19 cellular contexts compared by ENCODE assay signal in genomic region chr6:112357801-112358200, GRCh38. TPM values are rescaled to one million over a fixed set of nuclear protein-coding genes. Genes with fewer than 3 reads are reported as not detected.
DNase-seq lines count a peak whose midpoint lies in the region; ATAC-seq and TF ChIP-seq lines count a peak whose summit lies in the region.
"Had no signal": no experiment of that assay in that cellular context is flagged by ENCODE, and none has a peak within 500 bp of the region (broad histone marks: within the 10 kb centered on the region; RNA-seq: fewer than 3 reads in every experiment).

No MANE protein-coding gene starts in this region.

- H2AFZ ChIP-seq in GM23248 (peak overlapping the region; percentile 1; the same call in 1 of the 2 replicates), GM23338 (no peak overlapping the region)

- H3K4me2 ChIP-seq in GM23248 (ENCODE audit: unreplicated experiment): peak overlapping the region; percentile 61
- H3K4me2 ChIP-seq in GM23338: no peak overlapping the region

- peak; percentile 19 for DNase-seq in A673 (ENCODE audit: low spot score)
- DNase-seq in GM23248: peak; percentile 90
- DNase-seq in adipocyte (ENCODE audit: low read depth): peak; percentile 30
- peak; percentile 78 for DNase-seq in fibroblast of mammary gland (ENCODE audit: low read depth)
- no peak for DNase-seq in GM23338 (ENCODE audit: low spot score)
- DNase-seq in kidney glomerular epithelial cell (lab: John Stamatoyannopoulos, UW): no peak
- DNase-seq in left lobe of liver (ENCODE audit: low spot score): no peak
- DNase-seq: ACHN; activated gamma-delta T cell treated with Interleukin-2 at 50 U/mL for 16 hours; effector memory CD8-positive, alpha-beta T cell; GF-D8; heart right ventricle; KG1; NCI-H1417 treated with DMSO at 0.1 percent for 48 hours; SHP77 had no signal

- H3K36me3 ChIP-seq in A673 (ENCODE audit: insufficient read depth, low read length, poor library complexity, severe bottlenecking) (no peaks in the 10 kb centered on the region), GM23248 (ENCODE audit: low read depth) (no peaks in the 10 kb centered on the region), adipocyte (ENCODE audit: control insufficient read depth, insufficient read depth, low read length, severe bottlenecking) (no peaks in the 10 kb centered on the region), GM23338 (ENCODE audit: insufficient read depth) (no peaks in the 10 kb centered on the region)
- H3K36me3 ChIP-seq: heart right ventricle had no signal

- H3K4me1 Mint-ChIP-seq in GM23338: 0 out of 3 replicates have a peak, but pooled peaks cover 3% of the 10 kb centered on the region

- H3K9ac ChIP-seq in GM23248 (peak overlapping the region; percentile 40), adipocyte (ENCODE audit: low read length) (no peak overlapping the region)

- H3K9me3 Mint-ChIP-seq in GM23338: no peaks in the 10 kb centered on the region; the same call in 2 of the 3 replicates
- H3K9me3 Mint-ChIP-seq: effector memory CD8-positive, alpha-beta T cell; type B pancreatic cell had no signal

- no peak for ATAC-seq in GM23338
- ATAC-seq in activated CD4-positive, CD25-positive, alpha-beta regulatory T cell treated with anti-CD3 and anti-CD28 coated beads, Interleukin-2, amount 50 U/mL, for 24 hours: no peak
- no peak for ATAC-seq in left lobe of liver
- ATAC-seq: effector memory CD8-positive, alpha-beta T cell; heart right ventricle had no signal

- H3K4me3 ChIP-seq in A673 (ENCODE audit: low read depth, low read length, poor library complexity, severe bottlenecking) (no peak overlapping the region), GM23248 (no peak overlapping the region), adipocyte (ENCODE audit: low read length) (no peak overlapping the region), fibroblast of mammary gland (ENCODE audit: control insufficient read depth, low read depth, low read length) (no peak overlapping the region), GM23338 (no peak overlapping the region)
- H3K4me3 ChIP-seq: heart right ventricle had no signal

- H3K27me3 Mint-ChIP-seq in GM23338 (ENCODE audit: insufficient read depth, low read depth, poor library complexity): peaks cover 2% of the 10 kb centered on the region
- H3K27me3 Mint-ChIP-seq: type B pancreatic cell had no signal

- no peaks in the 10 kb centered on the region for H3K36me3 Mint-ChIP-seq in GM23338 (ENCODE audit: low read depth)
- H3K36me3 Mint-ChIP-seq: type B pancreatic cell had no signal

- H3K27ac ChIP-seq in A673 (ENCODE audit: low read depth, low read length, poor library complexity, severe bottlenecking) (no peak overlapping the region), GM23248 (peak overlapping the region; percentile 86), GM23338 (ENCODE audit: low read depth) (no peak overlapping the region)
- H3K27ac ChIP-seq: heart right ventricle had no signal

- CTCF ChIA-PET in A673 (lab: Charles Lee): interaction anchor here (0.7 kb wide), 1 partner anchor 182 kb away, joined by 17 read pairs; no protein-coding TSS in a partner anchor

- POLR2A ChIA-PET in A673 (lab: Charles Lee; ENCODE audit: low non-redundant PET): no interaction called here

- H3K4me1 ChIP-seq in A673 (ENCODE audit: insufficient read depth, low read length, poor library complexity, severe bottlenecking): peaks cover 8% of the 10 kb centered on the region
- peaks cover 19% of the 10 kb centered on the region for H3K4me1 ChIP-seq in GM23248 (ENCODE audit: insufficient read depth)
- H3K4me1 ChIP-seq in adipocyte (ENCODE audit: control insufficient read depth, insufficient read depth, low read length): no peaks in the 10 kb centered on the region
- H3K4me1 ChIP-seq in GM23338 (ENCODE audit: insufficient read depth): no peaks in the 10 kb centered on the region

- no peak overlapping the region for H3K4me3 Mint-ChIP-seq in GM23338
- H3K4me3 Mint-ChIP-seq: effector memory CD8-positive, alpha-beta T cell; type B pancreatic cell had no signal

- 16 to 17% methylated on average over 5 of the region's 5 CpGs for WGBS in GM23248 (ENCODE audit: low coverage in 1 of 2, low lambda C conversion rate in 2 of 2, missing lambda C conversion rate in 2 of 2), 2 experiments

- no peak overlapping the region for H3K27ac Mint-ChIP-seq in GM23338
- H3K27ac Mint-ChIP-seq: effector memory CD8-positive, alpha-beta T cell; type B pancreatic cell had no signal

- TF ChIP-seq CTCF in A673 (conservative IDR thresholded peaks at IDR 0.05; ENCODE audit: low read depth, low read length): no peak
- TF ChIP-seq CTCF in fibroblast of mammary gland (conservative IDR thresholded peaks at IDR 0.05; ENCODE audit: control insufficient read depth, insufficient read depth, low read depth, low read length): no peak
- no peak for TF ChIP-seq CTCF in GM23338 (conservative IDR thresholded peaks at IDR 0.05; ENCODE audit: low read depth in 2 of 2)

- no peaks in the 10 kb centered on the region for H3K27me3 ChIP-seq in A673 (replicated peaks; ENCODE audit: insufficient read depth, low read depth, low read length, poor library complexity)
- no peaks in the 10 kb centered on the region for H3K27me3 ChIP-seq in GM23248 (replicated peaks; ENCODE audit: insufficient read depth)
- H3K27me3 ChIP-seq in adipocyte (replicated peaks; ENCODE audit: control insufficient read depth, insufficient read depth, low read length): no peaks in the 10 kb centered on the region
- no peaks in the 10 kb centered on the region for H3K27me3 ChIP-seq in GM23338 (ENCODE audit: insufficient read depth)

- intact Hi-C loops in A673 (cut with micrococcal nuclease; ENCODE audit: unreplicated experiment): no loop called here

- H3K79me2 ChIP-seq in GM23248 (ENCODE audit: insufficient read depth): no peaks in the 10 kb centered on the region
- H3K79me2 ChIP-seq in GM23338 (replicated peaks; ENCODE audit: insufficient read depth): no peaks in the 10 kb centered on the region

- in situ Hi-C loops in GM23248 (cut with MboI): no loop called here

- H3K9me2 ChIP-seq in GM23248 (ENCODE audit: insufficient read depth) (no peaks in the 10 kb centered on the region), GM23338 (ENCODE audit: insufficient read depth) (peaks cover 12% of the 10 kb centered on the region; the same call in 1 of the 2 replicates)

- H4K20me1 ChIP-seq in GM23248 (ENCODE audit: insufficient read depth) (no peaks in the 10 kb centered on the region), GM23338 (replicated peaks; ENCODE audit: insufficient read depth) (no peaks in the 10 kb centered on the region)

- no TSS peak for BruUV-seq in A673 (replicated peaks; lab: Mats Ljungman, UMichigan)

- no peaks in the 10 kb centered on the region for H3K9me3 ChIP-seq in A673 (ENCODE audit: low read depth, low read length, poor library complexity, severe bottlenecking)
- H3K9me3 ChIP-seq in GM23248 (ENCODE audit: low read depth): no peaks in the 10 kb centered on the region
- no peaks in the 10 kb centered on the region for H3K9me3 ChIP-seq in adipocyte (ENCODE audit: control insufficient read depth, low read length)
- H3K9me3 ChIP-seq: heart right ventricle had no signal

- H3F3A ChIP-seq in GM23248 (ENCODE audit: insufficient read depth): peaks cover 18% of the 10 kb centered on the region
- no peaks in the 10 kb centered on the region for H3F3A ChIP-seq in GM23338 (replicated peaks; ENCODE audit: low read depth)

TF ChIP-seq in GM23338, 12 proteins besides CTCF, POLR2A, EP300 and RAD21 (continues in another document):
- TF ChIP-seq CREB1 (CRISPR knock-in tag; IDR thresholded peaks at IDR 0.05; ENCODE audit: low read depth) (no peak), POLR2AphosphoS5 (IDR thresholded peaks at IDR 0.05; ENCODE audit: low read depth) (no peak), EZH2 (IDR thresholded peaks at IDR 0.05; ENCODE audit: low read depth, unreplicated experiment) (no peak), ZNF331 (CRISPR knock-in tag; IDR thresholded peaks at IDR 0.05; ENCODE audit: low read depth) (no peak), NANOG (IDR thresholded peaks at IDR 0.05; ENCODE audit: borderline replicate concordance) (no peak), STAT1 (IDR thresholded peaks at IDR 0.05; ENCODE audit: unreplicated experiment) (no peak), JUNB (IDR thresholded peaks at IDR 0.05; ENCODE audit: unreplicated experiment) (no peak)
- TF ChIP-seq, protein P1, sequence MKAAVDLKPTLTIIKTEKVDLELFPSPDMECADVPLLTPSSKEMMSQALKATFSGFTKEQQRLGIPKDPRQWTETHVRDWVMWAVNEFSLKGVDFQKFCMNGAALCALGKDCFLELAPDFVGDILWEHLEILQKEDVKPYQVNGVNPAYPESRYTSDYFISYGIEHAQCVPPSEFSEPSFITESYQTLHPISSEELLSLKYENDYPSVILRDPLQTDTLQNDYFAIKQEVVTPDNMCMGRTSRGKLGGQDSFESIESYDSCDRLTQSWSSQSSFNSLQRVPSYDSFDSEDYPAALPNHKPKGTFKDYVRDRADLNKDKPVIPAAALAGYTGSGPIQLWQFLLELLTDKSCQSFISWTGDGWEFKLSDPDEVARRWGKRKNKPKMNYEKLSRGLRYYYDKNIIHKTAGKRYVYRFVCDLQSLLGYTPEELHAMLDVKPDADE (IDR thresholded peaks at IDR 0.05): no peak

RNA-seq across cellular contexts. Expression of gene RFPL4B, which starts 10.7 kb away (rescaled TPM):
- total RNA-seq in A673 (2021) (not detected in 2 replicates), left lobe of liver (not detected)
- not detected in 2 replicates for total RNA-seq in GM23248 (2014; rRNA removed; shearing (Covaris generic))
- polyA plus RNA-seq in GM23248 (2016; fragmentation: Nextera tagmentation; extraction: Ambion mirVana) (0.10 TPM in 1 of 2 replicates, not detected in the other), GM23338 (2016; fragmentation: Nextera tagmentation; extraction: Ambion mirVana) (not detected in 2 replicates)
- total RNA-seq in GM23338 (2014; rRNA removed; shearing (Covaris generic)): not detected in 2 replicates
- total RNA-seq: osteocyte; T-helper 2 cell treated with Interferon-gamma antibody and Interleukin-4, amounts not matched to agents 100 ng/mL and 5 ng/mL, for 36 hours had no signal
- polyA plus RNA-seq: heart right ventricle had no signal

Comparison
In these comparisons a context has a peak if more than half of its experiments do, and no peak if none do; other contexts are left out.
1. DNase-seq: peak in A673 (single experiment), GM23248 (single experiment), adipocyte (single experiment) and fibroblast of mammary gland (single experiment); none in GM23338 (single experiment), kidney glomerular epithelial cell (single experiment) and left lobe of liver (single experiment).